8 cellular contexts compared by ENCODE assay signal in the genomic region with DNA sequence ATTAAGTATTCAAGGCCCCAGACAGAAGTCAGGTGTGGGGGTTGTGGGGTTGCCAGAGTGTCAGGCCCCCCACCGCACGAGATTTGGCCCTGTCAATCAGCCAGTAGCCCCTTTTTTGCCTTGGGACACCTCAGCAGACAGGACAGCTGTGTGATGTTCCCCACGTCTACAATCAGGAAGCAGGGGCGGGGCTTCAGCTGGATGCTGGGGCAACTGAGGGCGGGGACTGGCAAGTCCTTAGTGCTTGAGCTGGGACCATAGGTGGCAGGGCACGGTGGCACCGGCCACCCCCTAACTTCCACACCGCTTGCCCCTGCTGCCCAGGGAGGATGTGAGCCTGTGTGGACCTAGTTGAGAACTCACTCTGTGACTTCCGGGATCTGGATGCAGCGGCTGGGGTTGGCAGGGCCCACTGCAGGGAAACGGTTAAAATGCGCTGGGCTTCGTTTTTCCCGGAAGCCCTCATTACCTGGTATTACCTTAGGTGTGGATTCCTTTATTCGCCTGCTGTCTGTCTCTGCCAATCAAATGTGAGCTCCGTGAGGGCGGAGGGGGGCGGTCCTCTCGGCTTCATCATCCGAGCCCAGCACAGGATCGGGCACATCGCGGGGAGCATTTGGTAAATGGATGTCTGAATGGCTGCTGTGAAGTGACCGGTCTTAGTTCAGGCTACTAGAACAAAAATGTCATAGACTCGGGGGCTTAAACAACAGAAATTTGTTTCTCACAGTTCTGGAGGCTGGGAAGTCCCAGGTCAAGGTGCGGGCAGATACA. TPM values are rescaled to one million over a fixed set of nuclear protein-coding genes. Genes with fewer than 3 reads are reported as not detected.
DNase-seq lines count a peak whose midpoint lies in the region; ATAC-seq and TF ChIP-seq lines count a peak whose summit lies in the region.

No MANE protein-coding gene starts in this region.

- H3K4me3 ChIP-seq in Peyer's patch: no peak overlapping the region

- no peaks in the 10 kb centered on the region for H3K36me3 ChIP-seq in Peyer's patch

- peak overlapping the region; percentile 46 for H3K4me3 Mint-ChIP-seq in activated naive CD8-positive, alpha-beta T cell treated with anti-CD3 and anti-CD28 coated beads for 36 hours

- H3K27ac ChIP-seq in Peyer's patch: no peak overlapping the region

- TF ChIP-seq CTCF in Peyer's patch (IDR thresholded peaks at IDR 0.05): no peak

- no peaks in the 10 kb centered on the region for H3K27me3 Mint-ChIP-seq in activated naive CD8-positive, alpha-beta T cell treated with anti-CD3 and anti-CD28 coated beads for 36 hours

- H3K27me3 ChIP-seq in Peyer's patch: no peaks in the 10 kb centered on the region

- no peak for ATAC-seq in HG02798 (IDR thresholded peaks at IDR 0.05; ENCODE audit: poor library complexity, unreplicated experiment)

- no peaks in the 10 kb centered on the region for H3K9me3 ChIP-seq in Peyer's patch

- no peaks in the 10 kb centered on the region for H3K9me3 Mint-ChIP-seq in activated naive CD8-positive, alpha-beta T cell treated with anti-CD3 and anti-CD28 coated beads for 36 hours

- DNase-seq in NOMO-1 treated with DMSO at 0.1 percent for 48 hours (lab: John Stamatoyannopoulos, UW; ENCODE audit: unreplicated experiment) (peak; percentile 11), NOMO-1 treated with dmso at 0.1 percent for 144 hours (lab: John Stamatoyannopoulos, UW; ENCODE audit: unreplicated experiment) (no peak), Peyer's patch (peak; percentile 61 to 75 (median 62)), NCI-H1417 treated with DMSO at 0.1 percent for 48 hours (lab: John Stamatoyannopoulos, UW) (no peak), superior temporal gyrus (ENCODE audit: extremely low spot score) (no peak)
- DNase-seq in activated naive CD8-positive, alpha-beta T cell treated with anti-CD3 and anti-CD28 coated beads for 36 hours: peak; percentile 60
- DNase-seq in stimulated activated CD8-positive, alpha-beta memory T cell treated with anti-CD3 and anti-CD28 coated beads, Interleukin-7, amount 100 ng/mL, for 48 hours (ENCODE audit: extremely low read depth in 1 of 2, low read depth in 1 of 2): peak; percentile 6 to 60

- H3K36me3 Mint-ChIP-seq in activated naive CD8-positive, alpha-beta T cell treated with anti-CD3 and anti-CD28 coated beads for 36 hours: no peaks in the 10 kb centered on the region

- H3K4me1 Mint-ChIP-seq in activated naive CD8-positive, alpha-beta T cell treated with anti-CD3 and anti-CD28 coated beads for 36 hours: peaks cover 12% of the 10 kb centered on the region

- no peaks in the 10 kb centered on the region for H3K4me1 ChIP-seq in Peyer's patch

- no peak for TF ChIP-seq POLR2A in Peyer's patch (IDR thresholded peaks at IDR 0.05)

- no peak overlapping the region for H3K27ac Mint-ChIP-seq in activated naive CD8-positive, alpha-beta T cell treated with anti-CD3 and anti-CD28 coated beads for 36 hours

RNA-seq across cellular contexts. Expression of a gene that starts 7.5 kb away (rescaled TPM):
- 100 to 1,000 TPM in 1 of 4 donors, 10 to 100 TPM in 3; 63.7 to 103 (median 73.5) TPM for total RNA-seq in Peyer's patch
- 10 to 100 TPM; 85.4 to 90.2 TPM for total RNA-seq in activated naive CD8-positive, alpha-beta T cell treated with anti-CD3 and anti-CD28 coated beads for 36 hours

RNA-seq across cellular contexts. Expression of a gene that starts 38.5 kb away (rescaled TPM):
- 1 to 10 TPM; 1.6 to 9.1 (median 5.8) TPM for total RNA-seq in Peyer's patch
- total RNA-seq in activated naive CD8-positive, alpha-beta T cell treated with anti-CD3 and anti-CD28 coated beads for 36 hours: 1 to 10 TPM; 2.3 to 2.8 TPM

RNA-seq across cellular contexts. Expression of a gene that starts 44.8 kb away (rescaled TPM):
- 1 to 10 TPM in 2 of 4 donors, under 1 TPM in 1, not detected in 1; 0.88 to 2.7 (median 2.4) TPM for total RNA-seq in Peyer's patch
- total RNA-seq in activated naive CD8-positive, alpha-beta T cell treated with anti-CD3 and anti-CD28 coated beads for 36 hours: not detected

Comparison
In these comparisons a context has a peak if more than half of its experiments do, and no peak if none do; other contexts are left out.
1. DNase-seq: peak in NOMO-1 treated with DMSO at 0.1 percent for 48 hours (single experiment), Peyer's patch (3 of 3), activated naive CD8-positive, alpha-beta T cell treated with anti-CD3 and anti-CD28 coated beads for 36 hours (single experiment) and stimulated activated CD8-positive, alpha-beta memory T cell treated with anti-CD3 and anti-CD28 coated beads, Interleukin-7, amount 100 ng/mL, for 48 hours (2 of 2); none in NOMO-1 treated with dmso at 0.1 percent for 144 hours (single experiment), NCI-H1417 treated with DMSO at 0.1 percent for 48 hours (single experiment) and superior temporal gyrus (single experiment).